In genomic region chr2:28391564-28392296, GRCh38 we compare ENCODE assay signal across 8 cellular contexts. TPM values are rescaled to one million over a fixed set of nuclear protein-coding genes. Genes with fewer than 3 reads are reported as not detected.
DNase-seq lines count a peak whose midpoint lies in the region; ATAC-seq and TF ChIP-seq lines count a peak whose summit lies in the region.

No MANE protein-coding gene starts in this region.

- peak overlapping the region; percentile 96 for H3K23ac ChIP-seq in IMR-90 (ENCODE audit: low read depth, low read length)

- peak overlapping the region; percentile 98 for H3K4ac ChIP-seq in IMR-90 (ENCODE audit: low read depth, low read length)

- H2AFZ ChIP-seq in IMR-90 (replicated peaks; ENCODE audit: low read length, poor library complexity) = peak overlapping the region; percentile 85

- H3K18ac ChIP-seq in IMR-90 (ENCODE audit: low read depth, low read length) = peak overlapping the region; percentile 72

- H3K79me2 ChIP-seq in DOHH2 (ENCODE audit: control insufficient read depth, low read length) = no peaks in the 10 kb centered on the region

- intact Hi-C loops in IMR-90 (cut with micrococcal nuclease) = loop anchor here (1.0 to 10.0 kb wide), 11 partner anchors 53 to 688 kb away; partner anchors contain the start of genes BABAM2 and RBKS
- intact Hi-C loops in ovary (cut with DNase I) = loop anchor here (2.0 to 10.0 kb wide), 11 partner anchors 49 to 684 kb away; partner anchors contain the start of genes BABAM2 (in 2 of the 4), MRPL33 (in 2 of the 4) and RBKS (in 2 of the 4)
- intact Hi-C loops in aorta (cut with DNase I) = loop anchor here (1.0 to 10.0 kb wide), 7 partner anchors 114 to 684 kb away; partner anchors contain the start of genes BABAM2 (in 1 of the 2) and RBKS (in 1 of the 2)

- H3F3A ChIP-seq in DOHH2 (ENCODE audit: control insufficient read depth, insufficient read depth) = no peaks in the 10 kb centered on the region

- TSS peak; percentile 43 for BruUV-seq in IMR-90 (replicated peaks; lab: Mats Ljungman, UMichigan)

- H2BK120ac ChIP-seq in IMR-90 (ENCODE audit: low read depth, low read length) = peak overlapping the region; percentile 93

- peak overlapping the region; percentile 90 for H2AK5ac ChIP-seq in IMR-90 (ENCODE audit: low read depth, low read length)

- no peak overlapping the region for H3K27ac ChIP-seq in DOHH2 (ENCODE audit: low read depth, low read length)
- H3K27ac ChIP-seq in IMR-90 (ENCODE audit: insufficient read depth, low read length) = peak overlapping the region; percentile 93
- peak overlapping the region; percentile 87 for H3K27ac ChIP-seq in SJCRH30
- peak overlapping the region; percentile 98 to 99 for H3K27ac ChIP-seq in ovary
- peak overlapping the region; percentile 88 to 99 for H3K27ac ChIP-seq in aorta (ENCODE audit: low read depth in 1 of 2, low read length in 2 of 2)

- H3K14ac ChIP-seq in IMR-90 (replicated peaks; ENCODE audit: low read depth, low read length) = peak overlapping the region; percentile 99

- H3K9ac ChIP-seq in IMR-90 (ENCODE audit: low read depth, low read length) = peak overlapping the region; percentile 68

- H3K36me3 ChIP-seq in DOHH2 (ENCODE audit: control insufficient read depth, low read length) (no peaks in the 10 kb centered on the region), IMR-90 (ENCODE audit: control insufficient read depth, insufficient read depth, low read length) (peaks cover 9% of the 10 kb centered on the region; the same call in 1 of the 2 replicates), SJCRH30 (no peaks in the 10 kb centered on the region), ovary (no peaks in the 10 kb centered on the region), aorta (ENCODE audit: control insufficient read depth in 1 of 2, insufficient read depth in 2 of 2, low read length in 1 of 2) (no peaks in the 10 kb centered on the region)

- peak overlapping the region; percentile 67 for H4K5ac ChIP-seq in IMR-90 (ENCODE audit: low read depth, low read length)

- TF ChIP-seq POLR2A in IMR-90 (IDR thresholded peaks at IDR 0.05; ENCODE audit: low read depth, low read length) (peak; percentile 78), ovary (IDR thresholded peaks at IDR 0.05) (peak; percentile 40)

- H2BK5ac ChIP-seq in IMR-90 (ENCODE audit: low read depth, low read length, poor library complexity, severe bottlenecking) = peak overlapping the region; percentile 73

- peak overlapping the region; percentile 92 for H2AK9ac ChIP-seq in IMR-90 (replicated peaks; ENCODE audit: low read depth, low read length, poor library complexity)

- no peaks in the 10 kb centered on the region for H3K9me2 ChIP-seq in DOHH2 (replicated peaks; ENCODE audit: control insufficient read depth, low read length)

- POLR2A ChIA-PET in IMR-90 (lab: Charles Lee; ENCODE audit: unreplicated experiment) = interaction anchor here (0.6 to 0.7 kb wide), 4 partner anchors 141 to 688 kb away, joined by 4 to 18 read pairs (median 6); no protein-coding TSS in a partner anchor

- dilution Hi-C loops in IMR-90 (cut with HindIII; ENCODE audit: low sequenced_read_pairs, unreplicated experiment) = no loop called here

- H3K9me3 ChIP-seq in DOHH2 (ENCODE audit: control insufficient read depth, insufficient read depth, low read length) (no peaks in the 10 kb centered on the region), IMR-90 (ENCODE audit: control insufficient read depth, insufficient read depth, low read length) (no peaks in the 10 kb centered on the region), SJCRH30 (replicated peaks) (no peaks in the 10 kb centered on the region), ovary (no peaks in the 10 kb centered on the region), aorta (ENCODE audit: control insufficient read depth, low read length) (no peaks in the 10 kb centered on the region)

- peak overlapping the region; percentile 89 to 95 for H4K8ac ChIP-seq in IMR-90 (ENCODE audit: low read depth in 2 of 2, low read length in 2 of 2)

- peak overlapping the region; percentile 94 for H4K91ac ChIP-seq in IMR-90 (ENCODE audit: insufficient read depth, low read depth, low read length)

- CTCF ChIA-PET in IMR-90 (lab: Yijun Ruan, JAX) = interaction anchor here (0.6 to 1.4 kb wide), 3 partner anchors 56 to 202 kb away, joined by 3 to 5 read pairs (median 3); no protein-coding TSS in a partner anchor

- H3K4me1 ChIP-seq in DOHH2 (ENCODE audit: control insufficient read depth, low read length) = peaks cover 18% of the 10 kb centered on the region
- peaks cover 15% of the 10 kb centered on the region for H3K4me1 ChIP-seq in IMR-90 (ENCODE audit: control insufficient read depth, insufficient read depth, low read length)
- H3K4me1 ChIP-seq in SJCRH30 = peaks cover 11% of the 10 kb centered on the region
- H3K4me1 ChIP-seq in ovary (ENCODE audit: insufficient read depth) = no peaks in the 10 kb centered on the region
- H3K4me1 ChIP-seq in aorta (ENCODE audit: control insufficient read depth in 1 of 2, insufficient read depth in 2 of 2, low read length in 2 of 2) = no peaks in the 10 kb centered on the region

- DNase-seq in IMR-90 = peak; percentile 79
- DNase-seq in SJCRH30 = peak; percentile 91 to 92
- peak; percentile 47 for DNase-seq in activated naive CD4-positive, alpha-beta T cell treated with anti-CD3 and anti-CD28 coated beads, Interleukin-2, amount 50 U/mL, for 16 hours
- DNase-seq in glomerular visceral epithelial cell (ENCODE audit: extremely low spot score) = peak; percentile 86
- DNase-seq in ovary = peak; percentile 91 to 95 (median 92)
- DNase-seq in aorta = peak; percentile 97

- in situ Hi-C loops in IMR-90 (cut with MboI; ENCODE audit: low sequenced_read_pairs) = loop anchor here (10.0 kb wide), 1 partner anchor 427 kb away; no protein-coding TSS in a partner anchor

- peak; percentile 50 for TF ChIP-seq EP300 in ovary (IDR thresholded peaks at IDR 0.05)

- 0 out of 2 replicates have a peak, but pooled peaks cover 3% of the 10 kb centered on the region for H4K20me1 ChIP-seq in DOHH2 (ENCODE audit: control insufficient read depth, insufficient read depth, low read depth, low read length)
- H4K20me1 ChIP-seq in IMR-90 (ENCODE audit: insufficient read depth, low read length) = peaks cover 27% of the 10 kb centered on the region

- 0% methylated on average over 35 of the region's 70 CpGs; no CpG with 5 or more reads in 1 of the 2 experiments for WGBS in IMR-90 (ENCODE audit: extremely low coverage in 2 of 2, insufficient read length in 1 of 2), 2 experiments
- 0% methylated on average over 70 of the region's 70 CpGs for whole genome bisulfite sequencing in ovary, 3 donors
- 0% methylated on average over 65 to 70 of the region's 70 CpGs for WGBS in aorta, 2 donors

- peaks cover 0 to 12% of the 10 kb centered on the region in 2 experiments; a peak in 1 of 4 replicates for H3K79me1 ChIP-seq in IMR-90 (ENCODE audit: low read depth in 1 of 2, low read length in 2 of 2)

- H3K4me2 ChIP-seq in DOHH2 (ENCODE audit: low read length) (peak overlapping the region; percentile 85), IMR-90 (ENCODE audit: low read depth, low read length) (peak overlapping the region; percentile 76)

- peak overlapping the region; percentile 76 for H3K4me3 ChIP-seq in DOHH2 (ENCODE audit: low read length)
- peak overlapping the region; percentile 91 for H3K4me3 ChIP-seq in IMR-90 (ENCODE audit: insufficient read depth, low read depth, low read length)
- peak overlapping the region; percentile 75 for H3K4me3 ChIP-seq in SJCRH30
- H3K4me3 ChIP-seq in ovary = peak overlapping the region; percentile 85
- H3K4me3 ChIP-seq in aorta (ENCODE audit: low read length in 2 of 2) = peak overlapping the region; percentile 63 to 91

- peak; percentile 11 for TF ChIP-seq CTCF in DOHH2 (IDR thresholded peaks at IDR 0.05; ENCODE audit: low read depth, low read length, poor library complexity, severe bottlenecking)
- TF ChIP-seq CTCF in IMR-90 (conservative IDR thresholded peaks at IDR 0.05; ENCODE audit: low read depth, low read length) = peak; percentile 24; the same call in 1 of the 2 replicates
- TF ChIP-seq CTCF in ovary (IDR thresholded peaks at IDR 0.05) = peak in 2 of 3 donors; percentile 5 to 13

- H2BK15ac ChIP-seq in IMR-90 (ENCODE audit: low read depth, low read length) = peak overlapping the region; percentile 92; the same call in 2 of the 3 replicates

- peak; percentile 2; the same call in 1 of the 2 replicates for TF ChIP-seq RAD21 in IMR-90 (IDR thresholded peaks at IDR 0.05; ENCODE audit: low read length)

- H3K27me3 ChIP-seq in DOHH2 (ENCODE audit: control insufficient read depth, low read length) = peaks cover 79% of the 10 kb centered on the region
- H3K27me3 ChIP-seq in IMR-90 (ENCODE audit: control insufficient read depth, insufficient read depth, low read length) = no peaks in the 10 kb centered on the region
- no peaks in the 10 kb centered on the region for H3K27me3 ChIP-seq in SJCRH30
- H3K27me3 ChIP-seq in ovary = no peaks in the 10 kb centered on the region
- H3K27me3 ChIP-seq in aorta (ENCODE audit: control insufficient read depth in 1 of 2, insufficient read depth in 2 of 2, low read length in 1 of 2) = no peaks in the 10 kb centered on the region

- peak overlapping the region; percentile 82; the same call in 1 of the 2 replicates for H2BK20ac ChIP-seq in IMR-90 (ENCODE audit: low read depth, low read length)

- peaks cover 17% of the 10 kb centered on the region for H3K9me1 ChIP-seq in IMR-90 (ENCODE audit: insufficient read depth, low read length)

- ATAC-seq in GM21717 (IDR thresholded peaks at IDR 0.05; ENCODE audit: unreplicated experiment) = peak; percentile 31
- ATAC-seq in IMR-90 (ENCODE audit: low read depth) = peak; percentile 24
- peak; percentile 74 for ATAC-seq in aorta (ENCODE audit: low FRiP score)

- H3K56ac ChIP-seq in IMR-90 (ENCODE audit: extremely low read depth, insufficient read depth, low read length) = peak overlapping the region; percentile 95

TF ChIP-seq in IMR-90, 13 proteins besides CTCF, POLR2A, EP300 and RAD21:
- TF ChIP-seq RFX5 (IDR thresholded peaks at IDR 0.05; ENCODE audit: low read depth, low read length) (no peak), CHD1 (IDR thresholded peaks at IDR 0.05; ENCODE audit: low read depth, low read length) (0 out of 2 replicates have a peak, but pooled peaks have one; percentile 70)

RNA-seq across cellular contexts. Expression of gene FOSL2, which starts 0.9 kb away (rescaled TPM):
- total RNA-seq in IMR-90 (2012; rRNA removed) (31.4 and 32.2 TPM in 2 replicates), ovary (100 to 1,000 TPM; 117 to 322 (median 152) TPM), aorta (100 to 1,000 TPM; 184 to 260 TPM)
- polyA plus RNA-seq in IMR-90 (2012; rRNA removed) (46.3 and 51.1 TPM in 2 replicates), ovary (10 to 100 TPM; 56.2 to 75.7 TPM), aorta (10 to 100 TPM; 20.0 to 33.2 TPM)
- polyA plus RNA-seq in IMR-90 (2012; cell fraction: cytosol; rRNA removed) = 52.1 and 52.3 TPM in 2 replicates
- polyA plus RNA-seq in IMR-90 (2012; cell fraction: nucleus; rRNA removed; ENCODE audit: low replicate concordance) = 91.1 and 119 TPM in 2 replicates
- 30.0 and 30.7 TPM in 2 replicates for total RNA-seq in SJCRH30 (2014; rRNA removed; shearing (Covaris generic))

Comparison
In these comparisons a context has a peak if more than half of its experiments do, and no peak if none do; other contexts are left out.
1. ATAC-seq: peak in every context shown above with its lines; median percentile 74 in aorta; 31 in GM21717; 24 in IMR-90.
2. DNase-seq: peak in every context shown above with its lines; median percentile 97 in aorta; 92 in ovary; 92 in SJCRH30; 86 in glomerular visceral epithelial cell; 79 in IMR-90; 47 in activated naive CD4-positive, alpha-beta T cell treated with anti-CD3 and anti-CD28 coated beads, Interleukin-2, amount 50 U/mL, for 16 hours.